In genomic region chr16:67240506-67240905, GRCh38 we compare ENCODE assay signal across 2 cellular contexts.
A peak's percentile ranks its signal among the peaks of the same experiment; 100 is the strongest.
TF ChIP-seq lines count a peak whose summit lies in the region.

No MANE protein-coding gene starts in this region.

TF ChIP-seq in K562, 482 proteins besides CTCF, POLR2A, EP300 and RAD21 (continues in another document):
- no peak for TF ChIP-seq IRF2 (CRISPR knock-in tag; IDR thresholded peaks at IDR 0.05)
- TF ChIP-seq ZFP1 (CRISPR knock-in tag; IDR thresholded peaks at IDR 0.05), result no peak
- TF ChIP-seq MNT (conservative IDR thresholded peaks at IDR 0.05), result peak in 1 of 2 experiments; percentile 26; a peak in 1 of 4 replicates
- no peak for TF ChIP-seq ZNF239 (CRISPR knock-in tag; IDR thresholded peaks at IDR 0.05)
- TF ChIP-seq MAX (CRISPR knock-in tag; IDR thresholded peaks at IDR 0.05), result peak; percentile 46; the same call in 1 of the 2 replicates
- peak; percentile 11; the same call in 1 of the 2 replicates for TF ChIP-seq ZNF592 (IDR thresholded peaks at IDR 0.05)
- peak; percentile 32; the same call in 1 of the 2 replicates for TF ChIP-seq ZNF316 (IDR thresholded peaks at IDR 0.05)
- no peak for TF ChIP-seq ASH1L (IDR thresholded peaks at IDR 0.05; ENCODE audit: borderline replicate concordance, low read depth, partially characterized antibody)
- no peak for TF ChIP-seq ZMIZ1 (IDR thresholded peaks at IDR 0.05; ENCODE audit: low read depth in 2 of 2, low read length in 2 of 2)
- 0 out of 4 replicates have a peak, but pooled peaks of 1 of the 2 experiments have one; percentile 6 for TF ChIP-seq ZNF639 (CRISPR knock-in tag; conservative IDR thresholded peaks at IDR 0.05 in 1 of 2, IDR thresholded peaks at IDR 0.05 in 1 of 2)
- TF ChIP-seq E2F6 (IDR thresholded peaks at IDR 0.05; ENCODE audit: borderline replicate concordance in 1 of 2, extremely low read depth in 1 of 2, insufficient read depth in 1 of 2, insufficient read length in 1 of 2, low read depth in 1 of 2, low read length in 1 of 2, poor library complexity in 1 of 2, severe bottlenecking in 1 of 2), result peak in 1 of 2 experiments; percentile 25

TF ChIP-seq in HEK293T, 16 proteins besides CTCF, POLR2A, EP300 and RAD21:
- no peak for TF ChIP-seq CTBP1 (IDR thresholded peaks at IDR 0.05; ENCODE audit: borderline replicate concordance)
- TF ChIP-seq FOXA1 (IDR thresholded peaks at IDR 0.05), result no peak
- TF ChIP-seq FOXK2 (IDR thresholded peaks at IDR 0.05), result no peak
- no peak for TF ChIP-seq LEF1 (IDR thresholded peaks at IDR 0.05; ENCODE audit: borderline replicate concordance)
- no peak for TF ChIP-seq ZNF384 (IDR thresholded peaks at IDR 0.05)
- TF ChIP-seq L3MBTL2 (conservative IDR thresholded peaks at IDR 0.05), result no peak
- no peak for TF ChIP-seq ARNT (IDR thresholded peaks at IDR 0.05)
- no peak for TF ChIP-seq SUZ12 (IDR thresholded peaks at IDR 0.05)
- TF ChIP-seq TARDBP (IDR thresholded peaks at IDR 0.05), result no peak
- no peak for TF ChIP-seq NFRKB (IDR thresholded peaks at IDR 0.05)
- no peak for TF ChIP-seq HDGF (IDR thresholded peaks at IDR 0.05; ENCODE audit: borderline replicate concordance)
- TF ChIP-seq PKNOX1 (IDR thresholded peaks at IDR 0.05), result no peak
- TF ChIP-seq ELF4 (IDR thresholded peaks at IDR 0.05), result no peak
- TF ChIP-seq FOXM1 (IDR thresholded peaks at IDR 0.05; ENCODE audit: borderline replicate concordance), result no peak
- TF ChIP-seq SP1 (IDR thresholded peaks at IDR 0.05), result no peak
- no peak for TF ChIP-seq BHLHE40 (IDR thresholded peaks at IDR 0.05; ENCODE audit: borderline replicate concordance)
